Comparison of ENCODE assay signal across 8 cellular contexts in the genomic region with DNA sequence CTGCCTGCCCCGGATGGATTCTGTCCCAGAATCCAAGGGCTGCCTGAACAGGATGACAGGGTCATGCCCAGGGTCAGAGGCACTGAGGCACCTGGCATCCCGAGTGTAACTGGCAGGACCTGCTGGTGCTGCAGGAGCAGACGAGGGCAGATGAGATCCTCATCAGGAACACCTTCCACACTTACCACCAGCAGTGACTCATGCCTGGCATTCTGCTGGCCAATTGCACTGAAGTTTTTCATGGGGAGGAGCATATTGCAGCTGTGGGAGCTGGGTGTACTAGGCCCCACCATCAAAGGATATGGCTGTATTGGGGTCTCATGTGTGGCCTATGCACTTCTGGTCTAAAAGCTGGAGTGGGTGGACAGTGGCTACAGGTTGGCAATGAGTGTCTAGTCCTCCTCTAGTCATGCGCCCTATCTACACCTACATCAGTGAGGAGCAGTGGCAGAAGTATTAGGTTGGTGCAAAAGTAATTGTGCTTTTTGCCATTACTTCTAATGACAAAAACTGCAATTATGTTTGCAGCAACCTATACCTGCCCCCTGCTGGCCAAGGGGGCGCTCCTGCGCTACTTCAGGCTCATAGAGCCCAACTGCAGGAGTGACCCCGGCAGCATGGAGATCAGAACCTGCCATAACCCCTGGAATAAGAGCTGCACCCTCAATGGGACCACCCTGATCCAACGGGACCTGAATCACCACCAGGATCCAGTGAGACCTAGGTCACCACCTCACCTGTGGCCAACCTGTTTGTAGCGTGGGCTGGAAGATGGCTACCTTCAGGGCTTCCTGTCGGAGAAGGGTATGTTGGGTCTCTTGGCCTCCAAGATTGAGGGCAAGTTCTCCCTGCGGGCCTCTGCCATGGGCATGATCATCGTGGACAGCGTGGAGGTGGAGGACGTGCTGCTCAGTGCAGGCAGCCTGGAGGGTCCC. TPM values are rescaled to one million over a fixed set of nuclear protein-coding genes. Genes with fewer than 3 reads are reported as not detected.
DNase-seq lines count a peak whose midpoint lies in the region; ATAC-seq and TF ChIP-seq lines count a peak whose summit lies in the region.

No MANE protein-coding gene starts in this region.

- peak; percentile 9 for DNase-seq in SIG-M5 treated with dmso at 0.1 percent for 504 hours (lab: John Stamatoyannopoulos, UW; ENCODE audit: unreplicated experiment)
- DNase-seq in SIG-M5 (lab: John Stamatoyannopoulos, UW) = no peak
- peak in 4 of 5 experiments; percentile 22 to 58 (median 38) for DNase-seq in T-helper 2 cell
- DNase-seq in brain microvascular endothelial cell = no peak
- no peak for DNase-seq in retinal pigment epithelial cell (ENCODE audit: low read depth)
- no peak for DNase-seq in NK-92 (lab: John Stamatoyannopoulos, UW; ENCODE audit: unreplicated experiment)
- DNase-seq in omental fat pad (ENCODE audit: low spot score) = no peak

- in situ Hi-C loops in brain microvascular endothelial cell (cut with HindIII; ENCODE audit: low pct_ligation_motif_present, low sequenced_read_pairs) = no loop called here

- H3K36me3 ChIP-seq in brain microvascular endothelial cell (replicated peaks) = no peaks in the 10 kb centered on the region

- ATAC-seq in HG03097 (IDR thresholded peaks at IDR 0.05; ENCODE audit: low FRiP score, unreplicated experiment) (no peak), omental fat pad (ENCODE audit: low FRiP score) (no peak)

- TF ChIP-seq CTCF in brain microvascular endothelial cell (IDR thresholded peaks at IDR 0.05; ENCODE audit: low read depth, low read length, missing control alignments) (peak; percentile 38), retinal pigment epithelial cell (conservative IDR thresholded peaks at IDR 0.05; ENCODE audit: low read depth, low read length) (peak; percentile 48), omental fat pad (IDR thresholded peaks at IDR 0.05) (no peak)

- no peaks in the 10 kb centered on the region for H3K27me3 ChIP-seq in brain microvascular endothelial cell (replicated peaks)

- H3K27ac ChIP-seq in brain microvascular endothelial cell = no peak overlapping the region

- H3K4me3 ChIP-seq in brain microvascular endothelial cell (ENCODE audit: low read depth, low read length) (no peak overlapping the region), retinal pigment epithelial cell (ENCODE audit: low read length) (no peak overlapping the region)

RNA-seq across cellular contexts. Expression of a gene that starts 8.0 kb away (rescaled TPM):
- total RNA-seq in omental fat pad = under 1 TPM in 1 of 4 donors, not detected in 3; 0.36 TPM

Comparison
In these comparisons a context has a peak if more than half of its experiments do, and no peak if none do; other contexts are left out.
1. DNase-seq: peak in SIG-M5 treated with dmso at 0.1 percent for 504 hours (single experiment) and T-helper 2 cell (4 of 5); none in SIG-M5 (single experiment), brain microvascular endothelial cell (single experiment), retinal pigment epithelial cell (single experiment), NK-92 (single experiment) and omental fat pad (single experiment).
2. CTCF ChIP-seq: peak in brain microvascular endothelial cell (single experiment) and retinal pigment epithelial cell (single experiment); none in omental fat pad (0 of 3).